8 cellular contexts compared by ENCODE assay signal in genomic region chr11:19311306-19312030, GRCh38.
A peak's percentile ranks its signal among the peaks of the same experiment; 100 is the strongest.
DNase-seq lines count a peak whose midpoint lies in the region; ATAC-seq and TF ChIP-seq lines count a peak whose summit lies in the region.
"Had no signal": no experiment of that assay in that cellular context is flagged by ENCODE, and none has a peak within 500 bp of the region (broad histone marks: within the 10 kb centered on the region; RNA-seq: fewer than 3 reads in every experiment).

No MANE protein-coding gene starts in this region.

- no peak overlapping the region for H3K27ac ChIP-seq in coronary artery
- H3K27ac ChIP-seq in right lobe of liver: no peak overlapping the region

- H3K27ac Mint-ChIP-seq in T-helper 17 cell: no peak overlapping the region
- H3K27ac Mint-ChIP-seq: activated naive CD8-positive, alpha-beta T cell had no signal

- H3K4me1 ChIP-seq in right lobe of liver: no peaks in the 10 kb centered on the region

- H3K27me3 Mint-ChIP-seq in T-helper 17 cell: peaks cover 29% of the 10 kb centered on the region

- ATAC-seq in GM21381 (IDR thresholded peaks at IDR 0.05; ENCODE audit: unreplicated experiment): peak; percentile 71
- ATAC-seq in T-helper 17 cell: peak; percentile 39
- ATAC-seq in right lobe of liver: peak; percentile 93 to 97 (median 95)

- TF ChIP-seq CTCF in coronary artery (IDR thresholded peaks at IDR 0.05) (peak; percentile 80), right lobe of liver (IDR thresholded peaks at IDR 0.05) (peak; percentile 80 to 90 (median 86))

- H3K9me3 ChIP-seq in T-helper 17 cell (ENCODE audit: control insufficient read depth, low read length, poor library complexity, severe bottlenecking) (no peaks in the 10 kb centered on the region), right lobe of liver (no peaks in the 10 kb centered on the region)

- DNase-seq in EL (peak; percentile 59), KG1 (lab: John Stamatoyannopoulos, UW) (peak; percentile 21), T-helper 17 cell (no peak), coronary artery (ENCODE audit: low spot score) (no peak), right lobe of liver (peak; percentile 53 to 75 (median 61))
- DNase-seq in stimulated activated CD8-positive, alpha-beta memory T cell treated with anti-CD3 and anti-CD28 coated beads, Interleukin-4, amount 100 ng/mL, for 24 hours (ENCODE audit: low read depth): peak; percentile 10

- H3K27me3 ChIP-seq in right lobe of liver: no peaks in the 10 kb centered on the region

- H3K4me1 Mint-ChIP-seq in T-helper 17 cell: no peaks in the 10 kb centered on the region

- no peaks in the 10 kb centered on the region for H3K36me3 ChIP-seq in right lobe of liver

- no peak for TF ChIP-seq POLR2A in right lobe of liver (IDR thresholded peaks at IDR 0.05)

- H3K4me3 ChIP-seq in coronary artery (no peak overlapping the region), right lobe of liver (no peak overlapping the region)

- intact Hi-C loops in right lobe of liver (cut with DNase I): loop anchor here in 1 of 2 donors (5.0 to 10.0 kb wide), 2 partner anchors 241 to 423 kb away; no protein-coding TSS in a partner anchor

- H3K4me3 Mint-ChIP-seq in T-helper 17 cell: no peak overlapping the region
- H3K4me3 Mint-ChIP-seq: activated naive CD8-positive, alpha-beta T cell had no signal

- WGBS in right lobe of liver (ENCODE audit: insufficient coverage, low coverage, low lambda C conversion rate, missing lambda C conversion rate): 27% methylated on average over 3 of the region's 3 CpGs

- no peaks in the 10 kb centered on the region for H3K36me3 Mint-ChIP-seq in T-helper 17 cell (ENCODE audit: low read depth)
- H3K36me3 Mint-ChIP-seq: activated naive CD8-positive, alpha-beta T cell had no signal

Comparison
In these comparisons a context has a peak if more than half of its experiments do, and no peak if none do; other contexts are left out.
1. DNase-seq: peak in EL (single experiment), KG1 (single experiment), right lobe of liver (3 of 3) and stimulated activated CD8-positive, alpha-beta memory T cell treated with anti-CD3 and anti-CD28 coated beads, Interleukin-4, amount 100 ng/mL, for 24 hours (single experiment); none in T-helper 17 cell (0 of 3) and coronary artery (single experiment).
2. ATAC-seq: peak in every context shown above with its lines; median percentile 95 in right lobe of liver; 71 in GM21381; 39 in T-helper 17 cell.